Comparison of ENCODE assay signal across 20 cellular contexts in the genomic region with DNA sequence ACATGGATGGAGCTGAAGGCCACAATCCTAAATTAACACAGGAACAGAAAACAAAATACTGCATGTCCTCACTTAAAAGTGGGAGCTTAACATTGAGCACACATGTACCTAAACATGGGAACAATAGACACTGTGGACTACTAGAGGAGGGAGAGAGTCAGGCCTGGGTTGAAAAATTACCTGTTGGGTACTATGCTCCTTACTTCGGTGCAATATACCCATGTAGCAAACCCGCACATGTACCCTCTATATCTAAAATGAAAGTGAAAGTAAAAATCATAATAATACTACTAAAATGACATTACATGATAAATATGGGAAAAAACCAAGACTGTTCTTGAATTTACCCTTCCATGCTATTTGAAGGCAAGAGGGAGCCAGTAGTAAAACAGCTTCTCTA.
A peak's percentile ranks its signal among the peaks of the same experiment; 100 is the strongest.
DNase-seq lines count a peak whose midpoint lies in the region; ATAC-seq, FAIRE-seq and TF ChIP-seq lines count a peak whose summit lies in the region.
"Had no signal": no experiment of that assay in that cellular context is flagged by ENCODE, and none has a peak within 500 bp of the region (broad histone marks: within the 10 kb centered on the region; RNA-seq: fewer than 3 reads in every experiment).

No MANE protein-coding gene starts in this region.

- no TSS peak for BruUV-seq in mammary epithelial cell (replicated peaks; lab: Mats Ljungman, UMichigan)

- no peak overlapping the region for H4K91ac ChIP-seq in trophoblast cell (ENCODE audit: low read depth, low read length)

- H3K9me3 ChIP-seq in A549 (no peaks in the 10 kb centered on the region), DND-41 (ENCODE audit: insufficient read depth, low read length, severe bottlenecking) (no peaks in the 10 kb centered on the region), OCI-LY3 (ENCODE audit: insufficient read depth, low read length) (0 out of 2 replicates have a peak, but pooled peaks cover 3% of the 10 kb centered on the region), mammary epithelial cell (replicated peaks; ENCODE audit: insufficient read depth, low read length) (no peaks in the 10 kb centered on the region), trophoblast cell (ENCODE audit: insufficient read depth, low read depth, low read length) (no peaks in the 10 kb centered on the region)
- H3K9me3 ChIP-seq: thoracic aorta had no signal

- TF ChIP-seq RAD21 in A549 (conservative IDR thresholded peaks at IDR 0.05 in 1 of 2, IDR thresholded peaks at IDR 0.05 in 1 of 2) = no peak

- TF ChIP-seq CTCF in A549 (IDR thresholded peaks at IDR 0.05) (no peak), DND-41 (IDR thresholded peaks at IDR 0.05; ENCODE audit: borderline replicate concordance, extremely low read depth, low read length, poor library complexity, severe bottlenecking) (no peak), OCI-LY3 (IDR thresholded peaks at IDR 0.05; ENCODE audit: low read depth, low read length) (no peak), mammary epithelial cell (conservative IDR thresholded peaks at IDR 0.05 in 1 of 2, IDR thresholded peaks at IDR 0.05 in 1 of 2; ENCODE audit: extremely low read depth in 1 of 2, insufficient read depth in 1 of 2, low read depth in 1 of 2, low read length in 2 of 2) (no peak), GM13977 (IDR thresholded peaks at IDR 0.05; ENCODE audit: extremely low read depth, insufficient read depth, missing control alignments) (no peak)

- no peak for TF ChIP-seq POLR2A in A549 (IDR thresholded peaks at IDR 0.05; ENCODE audit: low read length)

- H2AFZ ChIP-seq in DND-41 (ENCODE audit: low read depth, low read length) (peak overlapping the region; percentile 79), OCI-LY3 (ENCODE audit: low read depth, low read length) (peak overlapping the region; percentile 78), mammary epithelial cell (ENCODE audit: low read depth, low read length) (peak overlapping the region; percentile 73), trophoblast cell (ENCODE audit: insufficient read depth, low read length, poor library complexity) (no peak overlapping the region)

- no peak overlapping the region for H4K8ac ChIP-seq in trophoblast cell (ENCODE audit: low read depth, low read length)

- no peak overlapping the region for H4K12ac ChIP-seq in trophoblast cell (ENCODE audit: low read depth, low read length)

- H3K4me3 ChIP-seq in A549 (0 out of 3 replicates have a peak overlapping the region, but pooled peaks have one; percentile 19), DND-41 (ENCODE audit: low read depth in 1 of 2, low read length in 2 of 2) (peak overlapping the region in 1 of 2 experiments; percentile 29; a peak in 1 of 4 replicates), OCI-LY3 (ENCODE audit: low read length) (peak overlapping the region; percentile 29; the same call in 1 of the 2 replicates), mammary epithelial cell (replicated peaks in 1 of 3; ENCODE audit: insufficient read depth in 1 of 3, low read depth in 2 of 3, low read length in 3 of 3) (peak overlapping the region in 1 of 3 experiments; percentile 11), trophoblast cell (ENCODE audit: low read depth, low read length) (no peak overlapping the region)
- H3K4me3 ChIP-seq: coronary artery, left ventricle myocardium inferior, thoracic aorta had no signal

- no peak overlapping the region for H3K23ac ChIP-seq in trophoblast cell (ENCODE audit: low read length)

- ATAC-seq in A549 (no peak), DND-41 (ENCODE audit: insufficient read depth, low read depth) (peak; percentile 64; the same call in 2 of the 3 replicates), GM19324 (IDR thresholded peaks at IDR 0.05; ENCODE audit: low FRiP score, unreplicated experiment) (no peak)
- ATAC-seq: activated naive CD8-positive, alpha-beta T cell treated with anti-CD3 and anti-CD28 coated beads, Interleukin-2, amount 50 U/mL, for 24 hours; stimulated activated memory B cell treated with anti-CD40 and anti-IgM and Interleukin-4, amounts not matched to agents 10 μg/mL and 1 μg/mL and 100 μg/mL, for 72 hours had no signal

- no peaks in the 10 kb centered on the region for H3K4me1 ChIP-seq in A549
- H3K4me1 ChIP-seq in DND-41 (ENCODE audit: insufficient read depth, low read length) = peaks cover 10% of the 10 kb centered on the region
- H3K4me1 ChIP-seq in OCI-LY3 (ENCODE audit: low read length) = peaks cover 21% of the 10 kb centered on the region
- H3K4me1 ChIP-seq in mammary epithelial cell (ENCODE audit: insufficient read depth, low read length) = no peaks in the 10 kb centered on the region
- H3K4me1 ChIP-seq in trophoblast cell (ENCODE audit: control insufficient read depth in 1 of 2, insufficient read depth in 2 of 2, low read length in 2 of 2) = no peaks in the 10 kb centered on the region
- H3K4me1 ChIP-seq: left ventricle myocardium inferior had no signal

- H3K36me3 ChIP-seq in DND-41 (ENCODE audit: insufficient read depth, low read length) (no peaks in the 10 kb centered on the region), OCI-LY3 (replicated peaks; ENCODE audit: low read depth, low read length) (peaks cover 2% of the 10 kb centered on the region), mammary epithelial cell (ENCODE audit: insufficient read depth, low read length) (no peaks in the 10 kb centered on the region), trophoblast cell (ENCODE audit: control insufficient read depth in 1 of 2, insufficient read depth in 2 of 2, low read length in 2 of 2) (no peaks in the 10 kb centered on the region)
- H3K36me3 ChIP-seq: left ventricle myocardium inferior, thoracic aorta had no signal

- no peak overlapping the region for H2AK5ac ChIP-seq in trophoblast cell (ENCODE audit: low read length)

- POLR2A ChIA-PET in A549 (lab: Yijun Ruan, JAX) = no interaction called here

- no peak overlapping the region for H3K14ac ChIP-seq in trophoblast cell (ENCODE audit: low read length)

- no peak overlapping the region for H2BK5ac ChIP-seq in trophoblast cell (ENCODE audit: low read depth, low read length, poor library complexity)

- 56% methylated on average over 2 of the region's 2 CpGs for WGBS in A549 (ENCODE audit: missing lambda C conversion rate)
- 91% methylated on average over 2 of the region's 2 CpGs for WGBS in mammary epithelial cell (ENCODE audit: low coverage, missing lambda C conversion rate)
- WGBS in trophoblast cell (ENCODE audit: extremely low coverage, insufficient coverage, insufficient read length) = no CpG with 5 or more reads among the region's 2 CpGs

- DNase-seq in A549 (ENCODE audit: low read depth in 1 of 2, low spot score in 1 of 2) (no peak), DND-41 (no peak), mammary epithelial cell (no peak), trophoblast cell (no peak), GM13977 (ENCODE audit: low spot score) (no peak)
- DNase-seq: activated CD4-positive, alpha-beta T cell treated with anti-CD3 and anti-CD28 coated beads for 4 hours; activated CD8-positive, alpha-beta memory T cell treated with anti-CD3 and anti-CD28 coated beads, Interleukin-2, amount 50 U/mL, for 4 hours; activated effector memory CD4-positive, alpha-beta T cell treated with anti-CD3 and anti-CD28 coated beads, Interleukin-2, amount 50 U/mL, for 16 hours; activated naive CD8-positive, alpha-beta T cell treated with anti-CD3 and anti-CD28 coated beads, Interleukin-2, amount 50 U/mL, for 24 hours; left ventricle myocardium inferior; NCI-H1048; NCI-H1930; NCI-H226; NCI-H82 had no signal

- H3K9ac ChIP-seq in DND-41 (ENCODE audit: low read depth, low read length) (no peak overlapping the region), OCI-LY3 (ENCODE audit: low read length) (no peak overlapping the region), mammary epithelial cell (ENCODE audit: insufficient read depth, low read length) (no peak overlapping the region), trophoblast cell (ENCODE audit: low read length) (no peak overlapping the region)

- H3K27ac ChIP-seq in A549 (no peak overlapping the region), DND-41 (ENCODE audit: low read length) (peak overlapping the region; percentile 55; the same call in 1 of the 2 replicates), OCI-LY3 (ENCODE audit: low read length) (no peak overlapping the region), mammary epithelial cell (ENCODE audit: insufficient read depth, low read depth, low read length) (no peak overlapping the region), trophoblast cell (ENCODE audit: low read depth, low read length) (no peak overlapping the region)
- H3K27ac ChIP-seq: coronary artery, left ventricle myocardium inferior, thoracic aorta had no signal

- H3K79me2 ChIP-seq in DND-41 (ENCODE audit: insufficient read depth, low read length) (no peaks in the 10 kb centered on the region), OCI-LY3 (ENCODE audit: low read length) (no peaks in the 10 kb centered on the region), mammary epithelial cell (ENCODE audit: insufficient read depth, low read length) (no peaks in the 10 kb centered on the region), trophoblast cell (ENCODE audit: control insufficient read depth, insufficient read depth, low read length, poor library complexity) (no peaks in the 10 kb centered on the region)

- no peak for TF ChIP-seq EP300 in A549 (IDR thresholded peaks at IDR 0.05)

- H3K79me1 ChIP-seq in trophoblast cell (ENCODE audit: low read length) = no peaks in the 10 kb centered on the region

- H3K18ac ChIP-seq in trophoblast cell (ENCODE audit: low read length) = no peak overlapping the region

- intact Hi-C loops in mammary epithelial cell (cut with micrococcal nuclease) = no loop called here

- no peak overlapping the region for H2BK12ac ChIP-seq in trophoblast cell (ENCODE audit: low read length)

- H4K20me1 ChIP-seq in DND-41 (ENCODE audit: insufficient read depth, low read length) (no peaks in the 10 kb centered on the region), OCI-LY3 (ENCODE audit: insufficient read depth, low read length) (no peaks in the 10 kb centered on the region), mammary epithelial cell (ENCODE audit: insufficient read depth, low read length) (no peaks in the 10 kb centered on the region)

- CTCF ChIA-PET in A549 (lab: Yijun Ruan, JAX) = no interaction called here
- CTCF ChIA-PET in mammary epithelial cell (lab: Charles Lee; ENCODE audit: low non-redundant PET) = no interaction called here

- in situ Hi-C loops in mammary epithelial cell (cut with MboI; ENCODE audit: low sequenced_read_pairs in 2 of 2) = no loop called here
- in situ Hi-C loops in GM13977 (cut with MboI; ENCODE audit: low pct_unique_long_range_greater_than_20kb, low sequenced_read_pairs, unreplicated experiment) = no loop called here

- no peak overlapping the region for H3K4ac ChIP-seq in trophoblast cell (ENCODE audit: low read depth, low read length)

- H3K4me2 ChIP-seq in A549 (peak overlapping the region; percentile 61), DND-41 (ENCODE audit: insufficient read depth, low read length) (peak overlapping the region; percentile 53; the same call in 1 of the 2 replicates), OCI-LY3 (ENCODE audit: low read length) (peak overlapping the region; percentile 32), mammary epithelial cell (ENCODE audit: insufficient read depth, low read depth, low read length) (peak overlapping the region; percentile 13), trophoblast cell (ENCODE audit: low read length) (no peak overlapping the region)

- H3K27me3 ChIP-seq in DND-41 (ENCODE audit: insufficient read depth, low read length, poor library complexity) (no peaks in the 10 kb centered on the region), OCI-LY3 (ENCODE audit: low read depth, low read length) (no peaks in the 10 kb centered on the region), mammary epithelial cell (ENCODE audit: insufficient read depth, low read length) (no peaks in the 10 kb centered on the region), trophoblast cell (ENCODE audit: insufficient read depth, low read length) (no peaks in the 10 kb centered on the region)

- H2BK120ac ChIP-seq in trophoblast cell (ENCODE audit: insufficient read depth, low read length, poor library complexity) = no peak overlapping the region

- no peak for FAIRE-seq in A549 (lab: Jason Lieb, UNC)
- FAIRE-seq: RCC 7860 had no signal

- dilution Hi-C loops in mammary epithelial cell (cut with HindIII; ENCODE audit: low sequenced_read_pairs) = no loop called here
